In genomic region chr19:44954278-44954648, GRCh38 we compare ENCODE assay signal across 8 cellular contexts. TPM values are rescaled to one million over a fixed set of nuclear protein-coding genes. Genes with fewer than 3 reads are reported as not detected.
DNase-seq lines count a peak whose midpoint lies in the region; ATAC-seq and TF ChIP-seq lines count a peak whose summit lies in the region.

No MANE protein-coding gene starts in this region.

- no peaks in the 10 kb centered on the region for H3K9me3 Mint-ChIP-seq in activated T-cell treated with anti-CD3 and anti-CD28 coated beads, Interleukin-2, amount 50 U/mL, for 24 hours
- H3K9me3 Mint-ChIP-seq in activated naive CD8-positive, alpha-beta T cell treated with anti-CD3 and anti-CD28 coated beads for 36 hours, result no peaks in the 10 kb centered on the region

- DNase-seq in activated T-cell treated with anti-CD3 and anti-CD28 coated beads, Interleukin-2, amount 50 U/mL, for 24 hours, result no peak
- DNase-seq in activated T-cell treated with anti-CD3 and anti-CD28 coated beads for 4 hours (no peak), left lung (no peak), tibial artery (no peak), DMS 273 (lab: John Stamatoyannopoulos, UW; ENCODE audit: unreplicated experiment) (no peak), NCI-H774 (lab: John Stamatoyannopoulos, UW) (no peak)
- DNase-seq in activated naive CD8-positive, alpha-beta T cell treated with anti-CD3 and anti-CD28 coated beads for 36 hours, result no peak

- ATAC-seq in left lung, result no peak
- no peak for ATAC-seq in HG03460 (IDR thresholded peaks at IDR 0.05; ENCODE audit: unreplicated experiment)

- peak overlapping the region; percentile 91 to 97 for H3K4me3 ChIP-seq in left lung
- peak overlapping the region; percentile 94 to 99 for H3K4me3 ChIP-seq in tibial artery

- TF ChIP-seq CTCF in left lung (IDR thresholded peaks at IDR 0.05) (no peak), tibial artery (IDR thresholded peaks at IDR 0.05) (no peak)

- peaks cover 18% of the 10 kb centered on the region for H3K36me3 Mint-ChIP-seq in activated T-cell treated with anti-CD3 and anti-CD28 coated beads, Interleukin-2, amount 50 U/mL, for 24 hours (ENCODE audit: low read depth)
- no peaks in the 10 kb centered on the region for H3K36me3 Mint-ChIP-seq in activated naive CD8-positive, alpha-beta T cell treated with anti-CD3 and anti-CD28 coated beads for 36 hours

- H3K27me3 Mint-ChIP-seq in activated T-cell treated with anti-CD3 and anti-CD28 coated beads, Interleukin-2, amount 50 U/mL, for 24 hours, result no peaks in the 10 kb centered on the region
- H3K27me3 Mint-ChIP-seq in activated naive CD8-positive, alpha-beta T cell treated with anti-CD3 and anti-CD28 coated beads for 36 hours, result no peaks in the 10 kb centered on the region

- intact Hi-C loops in left lung (cut with DNase I) (loop anchor here in 1 of 2 donors (5.0 kb wide), 1 partner anchor 52 kb away; no protein-coding TSS in a partner anchor), tibial artery (cut with DNase I; ENCODE audit: low total_unique reads) (loop anchor here (5.0 kb wide), 1 partner anchor 52 kb away; no protein-coding TSS in a partner anchor)

- peaks cover 7 to 49% of the 10 kb centered on the region in 2 donors for H3K4me1 ChIP-seq in left lung
- peaks cover 0 to 65% (median 44%) of the 10 kb centered on the region in 4 donors for H3K4me1 ChIP-seq in tibial artery

- H3K27ac Mint-ChIP-seq in activated T-cell treated with anti-CD3 and anti-CD28 coated beads, Interleukin-2, amount 50 U/mL, for 24 hours, result peak overlapping the region; percentile 99
- H3K27ac Mint-ChIP-seq in activated naive CD8-positive, alpha-beta T cell treated with anti-CD3 and anti-CD28 coated beads for 36 hours, result peak overlapping the region; percentile 99

- peaks cover 41% of the 10 kb centered on the region for H3K4me1 Mint-ChIP-seq in activated T-cell treated with anti-CD3 and anti-CD28 coated beads, Interleukin-2, amount 50 U/mL, for 24 hours (ENCODE audit: low read depth)
- peaks cover 35% of the 10 kb centered on the region for H3K4me1 Mint-ChIP-seq in activated naive CD8-positive, alpha-beta T cell treated with anti-CD3 and anti-CD28 coated beads for 36 hours

- H3K36me3 ChIP-seq in left lung (peaks cover 0 to 10% of the 10 kb centered on the region in 2 donors), tibial artery (peaks cover 0 to 14% (median 10%) of the 10 kb centered on the region in 3 donors)

- H3K27ac ChIP-seq in left lung (peak overlapping the region; percentile 87 to 94), tibial artery (peak overlapping the region; percentile 87 to 95)

- H3K9me3 ChIP-seq in left lung (no peaks in the 10 kb centered on the region), tibial artery (no peaks in the 10 kb centered on the region)

- H3K4me3 Mint-ChIP-seq in activated T-cell treated with anti-CD3 and anti-CD28 coated beads, Interleukin-2, amount 50 U/mL, for 24 hours, result peak overlapping the region; percentile 93
- peak overlapping the region; percentile 99 for H3K4me3 Mint-ChIP-seq in activated naive CD8-positive, alpha-beta T cell treated with anti-CD3 and anti-CD28 coated beads for 36 hours

- no peaks in the 10 kb centered on the region for H3K27me3 ChIP-seq in left lung
- H3K27me3 ChIP-seq in tibial artery, result peaks cover 0 to 4% of the 10 kb centered on the region in 2 donors

RNA-seq across cellular contexts. Expression of gene CLPTM1, which starts 0.9 kb away (rescaled TPM):
- total RNA-seq in activated naive CD8-positive, alpha-beta T cell treated with anti-CD3 and anti-CD28 coated beads for 36 hours, result 10 to 100 TPM; 54.2 to 57.2 TPM
- total RNA-seq in left lung, result 100 to 1,000 TPM; 113 to 118 TPM

RNA-seq across cellular contexts. Expression of gene APOC2, which starts 8.4 kb away (rescaled TPM):
- not detected for total RNA-seq in activated naive CD8-positive, alpha-beta T cell treated with anti-CD3 and anti-CD28 coated beads for 36 hours
- total RNA-seq in left lung, result 10 to 100 TPM; 20.2 to 27.6 TPM

RNA-seq across cellular contexts. Expression of gene APOC4, which starts 12.2 kb away (rescaled TPM):
- total RNA-seq in activated naive CD8-positive, alpha-beta T cell treated with anti-CD3 and anti-CD28 coated beads for 36 hours, result not detected
- total RNA-seq in left lung, result not detected

RNA-seq across cellular contexts. Expression of gene APOC1, which starts 39.9 kb away (rescaled TPM):
- 1 to 10 TPM; 1.5 to 3.0 TPM for total RNA-seq in activated naive CD8-positive, alpha-beta T cell treated with anti-CD3 and anti-CD28 coated beads for 36 hours
- 100 to 1,000 TPM; 248 to 569 TPM for total RNA-seq in left lung

RNA-seq across cellular contexts. Expression of gene RELB, which starts 47.0 kb away (rescaled TPM):
- total RNA-seq in activated naive CD8-positive, alpha-beta T cell treated with anti-CD3 and anti-CD28 coated beads for 36 hours, result 10 to 100 TPM; 45.5 to 45.8 TPM
- 10 to 100 TPM; 13.2 to 18.7 TPM for total RNA-seq in left lung

Comparison
In these comparisons a context has a peak if more than half of its experiments do, and no peak if none do; other contexts are left out.
1. RNA of gene APOC2, which starts 8.4 kb away (total RNA-seq): 20.2 to 27.6 TPM in left lung; not detected in activated naive CD8-positive, alpha-beta T cell treated with anti-CD3 and anti-CD28 coated beads for 36 hours; every median in the first group is over 10 times any median in the second.